Comparison of ENCODE assay signal across 24 cellular contexts in genomic region chr19:41615207-41615606, GRCh38. TPM values are rescaled to one million over a fixed set of nuclear protein-coding genes. Genes with fewer than 3 reads are reported as not detected.
DNase-seq lines count a peak whose midpoint lies in the region; ATAC-seq, FAIRE-seq and TF ChIP-seq lines count a peak whose summit lies in the region.
"Had no signal": no experiment of that assay in that cellular context is flagged by ENCODE, and none has a peak within 500 bp of the region (broad histone marks: within the 10 kb centered on the region; RNA-seq: fewer than 3 reads in every experiment).

No MANE protein-coding gene starts in this region.

- no peak for DNase-seq in HepG2 (ENCODE audit: low spot score)
- DNase-seq in right lobe of liver = no peak
- DNase-seq in NCI-H2227 (lab: John Stamatoyannopoulos, UW; ENCODE audit: unreplicated experiment) = no peak
- DNase-seq in NCI-H345 treated with DMSO at 0.1 percent for 48 hours (lab: John Stamatoyannopoulos, UW; ENCODE audit: unreplicated experiment) = no peak
- DNase-seq: CD4-positive, alpha-beta T cell; CD8-positive, alpha-beta memory T cell; DMS 273 treated with DMSO at 0.1 percent for 48 hours; DMS79; EL; GDM1; HFFc6 had no signal

- H3K4me1 ChIP-seq in HepG2 (ENCODE audit: insufficient read depth, low read length) (no peaks in the 10 kb centered on the region), right lobe of liver (no peaks in the 10 kb centered on the region), HEK293 (ENCODE audit: control insufficient read depth, insufficient read depth, low read length) (no peaks in the 10 kb centered on the region), neutrophil (ENCODE audit: control insufficient read depth in 1 of 2, insufficient read depth in 1 of 2, low read depth in 1 of 2, low read length in 1 of 2) (peaks cover 84 to 96% of the 10 kb centered on the region in 2 experiments)

- H3K4me3 ChIP-seq in HepG2 (replicated peaks in 1 of 3; ENCODE audit: insufficient read depth in 1 of 3, low read depth in 2 of 3, low read length in 3 of 3) = no peak overlapping the region
- H3K4me3 ChIP-seq in right lobe of liver = no peak overlapping the region
- H3K4me3 ChIP-seq in HEK293 (ENCODE audit: low read depth, low read length) = no peak overlapping the region
- no peak overlapping the region for H3K4me3 ChIP-seq in neutrophil (ENCODE audit: low read depth in 1 of 2, low read length in 1 of 2)
- H3K4me3 ChIP-seq: GM12878, GM23338 had no signal

- FAIRE-seq in HepG2 (lab: Jason Lieb, UNC) = no peak
- FAIRE-seq: D721Med, GM12878 had no signal

- no peak overlapping the region for H3K27ac ChIP-seq in HepG2 (ENCODE audit: extremely low read length, insufficient read depth, low read length)
- H3K27ac ChIP-seq in right lobe of liver = no peak overlapping the region
- H3K27ac ChIP-seq in HEK293 (ENCODE audit: extremely low read depth, low read depth, low read length) = no peak overlapping the region
- peak overlapping the region; percentile 94 for H3K27ac ChIP-seq in neutrophil
- H3K27ac ChIP-seq: C4-2B had no signal

- no peak overlapping the region for H3K9ac ChIP-seq in HepG2 (ENCODE audit: insufficient read depth, low read depth, low read length)

- in situ Hi-C loops in HepG2 (cut with HindIII; ENCODE audit: extremely low pct_ligation_motif_present, low pct_unique_long_range_greater_than_20kb) = no loop called here

- intact Hi-C loops in HepG2 (cut with micrococcal nuclease; ENCODE audit: unreplicated experiment) (no loop called here), right lobe of liver (cut with DNase I) (no loop called here)

- TF ChIP-seq RAD21 in HepG2 (CRISPR knock-in tag; IDR thresholded peaks at IDR 0.05) = no peak

- no peaks in the 10 kb centered on the region for H3K36me3 ChIP-seq in HepG2 (replicated peaks in 1 of 2; ENCODE audit: control insufficient read depth in 1 of 2, insufficient read depth in 2 of 2, low read length in 2 of 2)
- no peaks in the 10 kb centered on the region for H3K36me3 ChIP-seq in right lobe of liver
- H3K36me3 ChIP-seq in HEK293 (ENCODE audit: control insufficient read depth in 2 of 2, insufficient read depth in 1 of 2, low read length in 2 of 2) = no peaks in the 10 kb centered on the region
- H3K36me3 ChIP-seq in neutrophil = peaks cover 62% of the 10 kb centered on the region

- TF ChIP-seq POLR2A in HepG2 (IDR thresholded peaks at IDR 0.05; ENCODE audit: insufficient read depth in 1 of 2, low read depth in 2 of 2, low read length in 2 of 2) (no peak), right lobe of liver (IDR thresholded peaks at IDR 0.05) (no peak)

- H2AFZ ChIP-seq in HepG2 (ENCODE audit: low read length) = no peak overlapping the region
- H2AFZ ChIP-seq: GM23338 had no signal

- no peak for ATAC-seq in HepG2
- ATAC-seq in right lobe of liver = no peak
- ATAC-seq in GM18868 (IDR thresholded peaks at IDR 0.05; ENCODE audit: unreplicated experiment) = no peak
- ATAC-seq: GM12878, GM23338, HCT116 had no signal

- TF ChIP-seq EP300 in HepG2 (IDR thresholded peaks at IDR 0.05; ENCODE audit: low read depth in 2 of 2, low read length in 2 of 2) = no peak
- no peak for TF ChIP-seq EP300 in HepG2 (CRISPR knock-in tag; IDR thresholded peaks at IDR 0.05; ENCODE audit: borderline replicate concordance)

- TF ChIP-seq CTCF in HepG2 (CRISPR knock-in tag; IDR thresholded peaks at IDR 0.05) = no peak
- no peak for TF ChIP-seq CTCF in right lobe of liver (IDR thresholded peaks at IDR 0.05)
- no peak for TF ChIP-seq CTCF in HEK293 (tag by site-specific recombination; IDR thresholded peaks at IDR 0.05)
- TF ChIP-seq CTCF in neutrophil (IDR thresholded peaks at IDR 0.05) = no peak

- H3K27me3 ChIP-seq in HepG2 (ENCODE audit: control insufficient read depth in 1 of 2, insufficient read depth in 2 of 2, low read length in 2 of 2) = no peaks in the 10 kb centered on the region; a peak in 1 of 5 replicates
- no peaks in the 10 kb centered on the region for H3K27me3 ChIP-seq in right lobe of liver
- H3K27me3 ChIP-seq in neutrophil = no peaks in the 10 kb centered on the region

- no peaks in the 10 kb centered on the region for H3K79me2 ChIP-seq in HepG2 (ENCODE audit: insufficient read depth, low read length)

- H3K4me2 ChIP-seq in HepG2 (ENCODE audit: low read depth, low read length) = no peak overlapping the region
- H3K4me2 ChIP-seq: GM23338 had no signal

- H4K20me1 ChIP-seq in HepG2 (ENCODE audit: insufficient read depth, low read length) = no peaks in the 10 kb centered on the region

- 5% methylated on average over 2 of the region's 4 CpGs for WGBS in HepG2 (ENCODE audit: low lambda C conversion rate)
- WGBS in right lobe of liver (ENCODE audit: insufficient coverage, low coverage, low lambda C conversion rate, missing lambda C conversion rate) = 80% methylated on average over 1 of the region's 4 CpGs

- BruUV-seq in HepG2 (replicated peaks; lab: Mats Ljungman, UMichigan) = no TSS peak

- CTCF ChIA-PET in HepG2 (lab: Yijun Ruan, JAX; ENCODE audit: low intra/inter-chr PET ratio, low total read pairs) (no interaction called here), HEK293 (lab: Yijun Ruan, JAX) (no interaction called here)

- no peaks in the 10 kb centered on the region for H3K9me3 ChIP-seq in HepG2 (ENCODE audit: low read length)
- H3K9me3 ChIP-seq in right lobe of liver = no peaks in the 10 kb centered on the region
- H3K9me3 ChIP-seq in HEK293 (ENCODE audit: control insufficient read depth, insufficient read depth, low read depth, low read length) = no peaks in the 10 kb centered on the region
- no peaks in the 10 kb centered on the region for H3K9me3 ChIP-seq in neutrophil

- POLR2A ChIA-PET in HepG2 (lab: Yijun Ruan, JAX) (no interaction called here), HEK293 (lab: Yijun Ruan, JAX) (no interaction called here)

TF ChIP-seq in HepG2, 621 proteins besides CTCF, POLR2A, EP300 and RAD21 (continues in another document):
- TF ChIP-seq ZIK1 (CRISPR knock-in tag; IDR thresholded peaks at IDR 0.05; ENCODE audit: borderline replicate concordance, low read depth) = no peak
- TF ChIP-seq PHF20 (CRISPR knock-in tag; IDR thresholded peaks at IDR 0.05) = no peak
- TF ChIP-seq ZSCAN29 (CRISPR knock-in tag; conservative IDR thresholded peaks at IDR 0.05) = no peak

TF ChIP-seq in HEK293, 187 proteins besides CTCF, POLR2A, EP300 and RAD21:
- TF ChIP-seq SCRT1 (tag by site-specific recombination; IDR thresholded peaks at IDR 0.05; ENCODE audit: borderline replicate concordance) (peak; percentile 95), ZNF24 (tag by site-specific recombination; IDR thresholded peaks at IDR 0.05) (no peak)

RNA-seq across cellular contexts. Expression of gene CEACAM4, which starts 11.7 kb away (rescaled TPM):
- not detected in 2 replicates for total RNA-seq in HepG2 (2016; rRNA removed; fragmentation: Illumina TruSeq; extraction: Trizol)
- not detected in 2 replicates for total RNA-seq in HepG2 (2016; cell fraction: cytosol; rRNA removed; fragmentation: Illumina TruSeq; extraction: Trizol; ENCODE audit: low read depth)
- total RNA-seq in HepG2 (2016; cell fraction: insoluble cytoplasmic fraction; rRNA removed; fragmentation: Illumina TruSeq; extraction: Trizol) = not detected in 2 replicates
- total RNA-seq in HepG2 (2016; cell fraction: membrane; rRNA removed; fragmentation: Illumina TruSeq; extraction: Trizol) = not detected in 2 replicates
- total RNA-seq in HepG2 (2016; cell fraction: nucleus; rRNA removed; fragmentation: Illumina TruSeq; extraction: Trizol) = not detected in 2 replicates
- polyA plus RNA-seq in HepG2 (2011; rRNA removed) = not detected in 2 replicates
- polyA plus RNA-seq in HepG2 (2011; cell fraction: cytosol; rRNA removed) = not detected in 2 replicates
- not detected in 2 replicates for polyA plus RNA-seq in HepG2 (2011; cell fraction: nucleus; rRNA removed)
- not detected in 2 replicates for polyA plus RNA-seq in HepG2 (2012)
- polyA plus RNA-seq in HepG2 (2016; cell fraction: cytosol; fragmentation: Illumina TruSeq; extraction: Trizol; ENCODE audit: low read depth) = not detected in 2 replicates
- not detected in 2 replicates for polyA plus RNA-seq in HepG2 (2016; cell fraction: insoluble cytoplasmic fraction; fragmentation: Illumina TruSeq; extraction: Trizol; ENCODE audit: low read depth)
- not detected in 2 replicates for polyA plus RNA-seq in HepG2 (2016; cell fraction: membrane; fragmentation: Illumina TruSeq; extraction: Trizol; ENCODE audit: low read depth)
- polyA plus RNA-seq in HepG2 (2016; cell fraction: nucleus; fragmentation: Illumina TruSeq; extraction: Trizol; ENCODE audit: insufficient read depth, low read depth) = not detected in 2 replicates
- not detected in 2 replicates for polyA minus RNA-seq in HepG2 (2011; rRNA and poly(A)+ RNA removed; ENCODE audit: low replicate concordance)
- polyA minus RNA-seq in HepG2 (2011; cell fraction: cytosol; rRNA and poly(A)+ RNA removed) = not detected in 2 replicates
- not detected in 2 replicates for polyA minus RNA-seq in HepG2 (2011; cell fraction: nucleus; rRNA and poly(A)+ RNA removed)
- total RNA-seq in right lobe of liver = 1 to 10 TPM in 2 of 6 experiments, under 1 TPM in 4; 0.29 to 3.4 (median 0.58) TPM
- total RNA-seq: A172; A673; CD8-positive, alpha-beta memory T cell; GM12878; GM23338; H4; H9; HFFc6 had no signal
- polyA plus RNA-seq: BJ; CD8-positive, alpha-beta memory T cell; GM12878; GM23338 had no signal

RNA-seq across cellular contexts. Expression of gene CEACAM21, which starts 39.2 kb away (rescaled TPM):
- total RNA-seq in HepG2 (2016; rRNA removed; fragmentation: Illumina TruSeq; extraction: Trizol) (not detected in 2 replicates), right lobe of liver (1 to 10 TPM in 3 of 6 experiments, under 1 TPM in 2, not detected in 1; 0.49 to 1.4 (median 1.2) TPM)
- total RNA-seq in HepG2 (2016; cell fraction: cytosol; rRNA removed; fragmentation: Illumina TruSeq; extraction: Trizol; ENCODE audit: low read depth) = not detected in 2 replicates
- total RNA-seq in HepG2 (2016; cell fraction: insoluble cytoplasmic fraction; rRNA removed; fragmentation: Illumina TruSeq; extraction: Trizol) = not detected in 2 replicates
- total RNA-seq in HepG2 (2016; cell fraction: membrane; rRNA removed; fragmentation: Illumina TruSeq; extraction: Trizol) = not detected in 2 replicates
- total RNA-seq in HepG2 (2016; cell fraction: nucleus; rRNA removed; fragmentation: Illumina TruSeq; extraction: Trizol) = not detected in 2 replicates
- 0.05 TPM in 1 of 2 replicates, not detected in the other for polyA plus RNA-seq in HepG2 (2011; rRNA removed)
- not detected in 2 replicates for polyA plus RNA-seq in HepG2 (2011; cell fraction: cytosol; rRNA removed)
- not detected in 2 replicates for polyA plus RNA-seq in HepG2 (2011; cell fraction: nucleus; rRNA removed)
- polyA plus RNA-seq in HepG2 (2012) = not detected in 2 replicates
- polyA plus RNA-seq in HepG2 (2016; cell fraction: cytosol; fragmentation: Illumina TruSeq; extraction: Trizol; ENCODE audit: low read depth) = not detected in 2 replicates
- polyA plus RNA-seq in HepG2 (2016; cell fraction: insoluble cytoplasmic fraction; fragmentation: Illumina TruSeq; extraction: Trizol; ENCODE audit: low read depth) = not detected in 2 replicates
- not detected in 2 replicates for polyA plus RNA-seq in HepG2 (2016; cell fraction: membrane; fragmentation: Illumina TruSeq; extraction: Trizol; ENCODE audit: low read depth)
- polyA plus RNA-seq in HepG2 (2016; cell fraction: nucleus; fragmentation: Illumina TruSeq; extraction: Trizol; ENCODE audit: insufficient read depth, low read depth) = not detected in 2 replicates
- polyA minus RNA-seq in HepG2 (2011; rRNA and poly(A)+ RNA removed; ENCODE audit: low replicate concordance) = 0.20 TPM in 1 of 2 replicates, not detected in the other
- polyA minus RNA-seq in HepG2 (2011; cell fraction: cytosol; rRNA and poly(A)+ RNA removed) = not detected in 2 replicates
- not detected in 2 replicates for polyA minus RNA-seq in HepG2 (2011; cell fraction: nucleus; rRNA and poly(A)+ RNA removed)
- total RNA-seq: A172, GM23338, H9, HFFc6 had no signal
- polyA plus RNA-seq: BJ, GM23338 had no signal
